Comparison of ENCODE assay signal across 1 cellular context in the genomic region with DNA sequence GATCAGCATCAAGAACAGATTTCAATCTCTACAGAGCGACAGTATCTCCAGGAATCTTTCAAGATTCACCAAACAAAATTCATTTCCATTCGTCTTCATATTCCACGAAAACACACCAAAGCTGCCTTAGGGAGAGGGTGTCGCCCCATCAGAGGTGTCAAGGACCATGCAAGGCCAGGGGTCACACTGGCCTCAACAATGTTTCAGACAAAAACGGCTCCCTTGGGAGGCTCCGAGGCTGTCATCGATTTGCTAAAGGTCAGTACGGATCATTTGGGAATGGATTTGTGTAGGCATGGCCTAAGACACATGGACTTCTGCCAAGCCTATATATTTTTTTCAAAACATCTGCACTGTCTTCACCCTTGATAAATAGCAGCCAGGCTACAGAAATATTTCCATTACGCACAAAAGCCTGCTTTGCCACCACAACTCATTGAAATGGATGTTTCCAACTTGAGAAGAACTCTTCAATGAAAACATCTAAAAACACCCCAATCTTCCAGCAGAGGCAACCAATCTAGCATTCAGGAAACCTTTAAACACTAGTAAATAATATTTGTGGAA.
A peak's percentile ranks its signal among the peaks of the same experiment; 100 is the strongest.
TF ChIP-seq lines count a peak whose summit lies in the region.

No MANE protein-coding gene starts in this region.

TF ChIP-seq in K562, 482 proteins besides CTCF, POLR2A, EP300 and RAD21:
- TF ChIP-seq, protein P1, sequence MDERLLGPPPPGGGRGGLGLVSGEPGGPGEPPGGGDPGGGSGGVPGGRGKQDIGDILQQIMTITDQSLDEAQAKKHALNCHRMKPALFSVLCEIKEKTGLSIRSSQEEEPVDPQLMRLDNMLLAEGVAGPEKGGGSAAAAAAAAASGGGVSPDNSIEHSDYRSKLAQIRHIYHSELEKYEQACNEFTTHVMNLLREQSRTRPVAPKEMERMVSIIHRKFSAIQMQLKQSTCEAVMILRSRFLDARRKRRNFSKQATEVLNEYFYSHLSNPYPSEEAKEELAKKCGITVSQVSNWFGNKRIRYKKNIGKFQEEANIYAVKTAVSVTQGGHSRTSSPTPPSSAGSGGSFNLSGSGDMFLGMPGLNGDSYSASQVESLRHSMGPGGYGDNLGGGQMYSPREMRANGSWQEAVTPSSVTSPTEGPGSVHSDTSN (CRISPR knock-in tag; IDR thresholded peaks at IDR 0.05; ENCODE audit: low read depth) = no peak
- TF ChIP-seq, protein P1 (tag; conservative IDR thresholded peaks at IDR 0.05; ENCODE audit: low read depth) = peak; percentile 79
- TF ChIP-seq XRCC5 (IDR thresholded peaks at IDR 0.05; ENCODE audit: low read depth, low read length) = no peak
